ENCODE assay signal across 11 cellular contexts in the genomic region with DNA sequence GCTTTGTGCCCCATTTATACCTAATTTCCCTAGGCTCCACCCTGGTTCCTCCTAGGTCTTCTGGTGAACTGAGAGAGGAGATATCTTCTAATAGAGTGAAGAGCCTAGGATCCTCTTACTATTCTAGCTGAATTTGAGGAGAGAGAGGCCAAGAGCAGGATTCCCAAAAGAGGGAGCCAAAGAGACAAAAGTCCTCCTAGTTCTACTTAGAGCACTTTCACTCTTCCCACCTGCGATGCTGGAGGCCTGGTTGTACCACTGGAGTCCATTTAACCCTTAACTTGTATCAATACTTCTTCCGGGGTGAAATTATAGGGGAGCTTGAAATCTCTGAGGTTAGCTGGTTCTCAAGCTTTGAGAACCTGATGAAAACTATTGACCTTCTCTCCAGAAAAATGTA. TPM values are rescaled to one million over a fixed set of nuclear protein-coding genes. Genes with fewer than 3 reads are reported as not detected.
A peak's percentile ranks its signal among the peaks of the same experiment; 100 is the strongest.
DNase-seq lines count a peak whose midpoint lies in the region; ATAC-seq and TF ChIP-seq lines count a peak whose summit lies in the region.
"Had no signal": no experiment of that assay in that cellular context is flagged by ENCODE, and none has a peak within 500 bp of the region (broad histone marks: within the 10 kb centered on the region; RNA-seq: fewer than 3 reads in every experiment).

No MANE protein-coding gene starts in this region.

- CTCF ChIA-PET in SK-N-SH (lab: Yijun Ruan, JAX) = interaction anchor here (0.7 to 3.6 kb wide), 16 partner anchors 10 to 563 kb away, joined by 3 to 19 read pairs (median 3); no protein-coding TSS in a partner anchor

- ATAC-seq in SK-N-SH treated with all-trans-retinoic acid at 6 μM for 48 hours = no peak
- ATAC-seq in activated naive CD8-positive, alpha-beta T cell treated with anti-CD3 and anti-CD28 coated beads, Interleukin-2, amount 50 U/mL, for 24 hours = no peak
- ATAC-seq in left lung = no peak
- ATAC-seq: right cardiac atrium had no signal

- WGBS in SK-N-SH (ENCODE audit: low lambda C conversion rate) = 28% methylated on average over 2 of the region's 2 CpGs

- H3K9me3 ChIP-seq in SK-N-SH = no peaks in the 10 kb centered on the region
- H3K9me3 ChIP-seq in OCI-LY3 (ENCODE audit: insufficient read depth, low read length) = no peaks in the 10 kb centered on the region
- no peaks in the 10 kb centered on the region for H3K9me3 ChIP-seq in left lung
- H3K9me3 ChIP-seq: SJSA1 had no signal

- no peak overlapping the region for H3K4me3 Mint-ChIP-seq in type B pancreatic cell
- no peak overlapping the region for H3K4me3 Mint-ChIP-seq in activated naive CD8-positive, alpha-beta T cell treated with anti-CD3 and anti-CD28 coated beads, Interleukin-2, amount 50 U/mL, for 24 hours

- H3K4me1 Mint-ChIP-seq in type B pancreatic cell (ENCODE audit: unreplicated experiment) = peaks cover 1% of the 10 kb centered on the region
- H3K4me1 Mint-ChIP-seq in activated naive CD8-positive, alpha-beta T cell treated with anti-CD3 and anti-CD28 coated beads, Interleukin-2, amount 50 U/mL, for 24 hours = peaks cover 8% of the 10 kb centered on the region

- H3K27ac Mint-ChIP-seq in type B pancreatic cell = no peak overlapping the region
- no peak overlapping the region for H3K27ac Mint-ChIP-seq in activated naive CD8-positive, alpha-beta T cell treated with anti-CD3 and anti-CD28 coated beads, Interleukin-2, amount 50 U/mL, for 24 hours

- H3K36me3 Mint-ChIP-seq in type B pancreatic cell = no peaks in the 10 kb centered on the region
- no peaks in the 10 kb centered on the region for H3K36me3 Mint-ChIP-seq in activated naive CD8-positive, alpha-beta T cell treated with anti-CD3 and anti-CD28 coated beads, Interleukin-2, amount 50 U/mL, for 24 hours (ENCODE audit: low read depth)

- H4K20me1 ChIP-seq in SK-N-SH (ENCODE audit: insufficient read depth) = no peaks in the 10 kb centered on the region
- H4K20me1 ChIP-seq in OCI-LY3 (ENCODE audit: insufficient read depth, low read length) = no peaks in the 10 kb centered on the region

- TF ChIP-seq EP300 in SK-N-SH (IDR thresholded peaks at IDR 0.05; ENCODE audit: borderline replicate concordance in 1 of 2, low read depth in 1 of 2, low read length in 1 of 2) = no peak

- H3K4me2 ChIP-seq in SK-N-SH (no peak overlapping the region), OCI-LY3 (ENCODE audit: low read length) (no peak overlapping the region)

- H3K79me2 ChIP-seq in SK-N-SH (ENCODE audit: insufficient read depth) = peaks cover 25% of the 10 kb centered on the region
- peaks cover 12% of the 10 kb centered on the region for H3K79me2 ChIP-seq in OCI-LY3 (ENCODE audit: low read length)

- H3K36me3 ChIP-seq in SK-N-SH (replicated peaks in 1 of 2; ENCODE audit: control insufficient read depth in 1 of 2, insufficient read depth in 2 of 2, low read length in 1 of 2) (no peaks in the 10 kb centered on the region), OCI-LY3 (replicated peaks; ENCODE audit: low read depth, low read length) (no peaks in the 10 kb centered on the region), left lung (no peaks in the 10 kb centered on the region)
- H3K36me3 ChIP-seq: SJSA1 had no signal

- no peaks in the 10 kb centered on the region for H3K27me3 Mint-ChIP-seq in type B pancreatic cell
- H3K27me3 Mint-ChIP-seq in activated naive CD8-positive, alpha-beta T cell treated with anti-CD3 and anti-CD28 coated beads, Interleukin-2, amount 50 U/mL, for 24 hours = no peaks in the 10 kb centered on the region

- intact Hi-C loops in left lung (cut with DNase I) = loop anchor here in 1 of 2 donors (10.0 kb wide), 1 partner anchor 299 kb away; no protein-coding TSS in a partner anchor

- DNase-seq in SK-N-SH = no peak
- DNase-seq in fibroblast of gingiva (ENCODE audit: low read depth) = peak; percentile 41
- DNase-seq in superior temporal gyrus (ENCODE audit: extremely low spot score) = peak; percentile 75
- no peak for DNase-seq in type B pancreatic cell (ENCODE audit: extremely low spot score, unreplicated experiment)
- DNase-seq in activated naive CD8-positive, alpha-beta T cell treated with anti-CD3 and anti-CD28 coated beads, Interleukin-2, amount 50 U/mL, for 24 hours = no peak
- DNase-seq in left lung = no peak
- DNase-seq: activated naive CD4-positive, alpha-beta T cell; right cardiac atrium had no signal

- TF ChIP-seq CTCF in SK-N-SH (IDR thresholded peaks at IDR 0.05) (peak; percentile 53), OCI-LY3 (IDR thresholded peaks at IDR 0.05; ENCODE audit: low read depth, low read length) (peak; percentile 11; the same call in 1 of the 2 replicates), type B pancreatic cell (conservative IDR thresholded peaks at IDR 0.05) (no peak), left lung (IDR thresholded peaks at IDR 0.05) (no peak)

- H3F3A ChIP-seq in SK-N-SH (replicated peaks; ENCODE audit: insufficient read depth) = peaks cover 10% of the 10 kb centered on the region

- no peak overlapping the region for H3K9ac ChIP-seq in SK-N-SH
- no peak overlapping the region for H3K9ac ChIP-seq in OCI-LY3 (ENCODE audit: low read length)

- peak; percentile 58 for TF ChIP-seq RAD21 in SK-N-SH (IDR thresholded peaks at IDR 0.05; ENCODE audit: low read length)

- H3K27ac ChIP-seq in SK-N-SH (ENCODE audit: low read depth in 2 of 2, low read length in 1 of 2) = no peak overlapping the region
- no peak overlapping the region for H3K27ac ChIP-seq in OCI-LY3 (ENCODE audit: low read length)
- no peak overlapping the region for H3K27ac ChIP-seq in left lung
- H3K27ac ChIP-seq: SJSA1 had no signal

- POLR2A ChIA-PET in SK-N-SH (lab: Yijun Ruan, JAX) = no interaction called here

- no peaks in the 10 kb centered on the region for H3K9me2 ChIP-seq in SK-N-SH

- no peak overlapping the region for H3K4me3 ChIP-seq in SK-N-SH (ENCODE audit: low read depth in 2 of 2, low read length in 1 of 2)
- no peak overlapping the region for H3K4me3 ChIP-seq in OCI-LY3 (ENCODE audit: low read length)
- no peak overlapping the region for H3K4me3 ChIP-seq in left lung
- H3K4me3 ChIP-seq: SJSA1 had no signal

- H3K27me3 ChIP-seq in SK-N-SH (ENCODE audit: insufficient read depth) = no peaks in the 10 kb centered on the region
- H3K27me3 ChIP-seq in OCI-LY3 (ENCODE audit: low read depth, low read length) = no peaks in the 10 kb centered on the region
- H3K27me3 ChIP-seq in left lung = no peaks in the 10 kb centered on the region
- H3K27me3 ChIP-seq: SJSA1 had no signal

- H2AFZ ChIP-seq in SK-N-SH (ENCODE audit: low read depth) (no peak overlapping the region), OCI-LY3 (ENCODE audit: low read depth, low read length) (no peak overlapping the region)

- no peaks in the 10 kb centered on the region for H3K9me3 Mint-ChIP-seq in type B pancreatic cell
- no peaks in the 10 kb centered on the region for H3K9me3 Mint-ChIP-seq in activated naive CD8-positive, alpha-beta T cell treated with anti-CD3 and anti-CD28 coated beads, Interleukin-2, amount 50 U/mL, for 24 hours

- H3K4me1 ChIP-seq in SK-N-SH (ENCODE audit: control insufficient read depth in 1 of 2, insufficient read depth in 2 of 2, low read depth in 1 of 2, low read length in 1 of 2) = peaks cover 8 to 10% of the 10 kb centered on the region in 2 experiments; a peak in 3 of 4 replicates
- H3K4me1 ChIP-seq in OCI-LY3 (ENCODE audit: low read length) = peaks cover 16% of the 10 kb centered on the region
- H3K4me1 ChIP-seq in left lung = peaks cover 5 to 24% of the 10 kb centered on the region in 2 donors

TF ChIP-seq in SK-N-SH, 30 proteins besides CTCF, POLR2A, EP300 and RAD21:
- TF ChIP-seq SMC3 (IDR thresholded peaks at IDR 0.05; ENCODE audit: low read depth, low read length) = peak; percentile 52
- TF ChIP-seq, protein P1, sequence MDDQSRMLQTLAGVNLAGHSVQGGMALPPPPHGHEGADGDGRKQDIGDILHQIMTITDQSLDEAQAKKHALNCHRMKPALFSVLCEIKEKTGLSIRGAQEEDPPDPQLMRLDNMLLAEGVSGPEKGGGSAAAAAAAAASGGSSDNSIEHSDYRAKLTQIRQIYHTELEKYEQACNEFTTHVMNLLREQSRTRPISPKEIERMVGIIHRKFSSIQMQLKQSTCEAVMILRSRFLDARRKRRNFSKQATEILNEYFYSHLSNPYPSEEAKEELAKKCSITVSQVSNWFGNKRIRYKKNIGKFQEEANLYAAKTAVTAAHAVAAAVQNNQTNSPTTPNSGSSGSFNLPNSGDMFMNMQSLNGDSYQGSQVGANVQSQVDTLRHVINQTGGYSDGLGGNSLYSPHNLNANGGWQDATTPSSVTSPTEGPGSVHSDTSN (IDR thresholded peaks at IDR 0.05) = no peak

TF ChIP-seq in SK-N-SH treated with all-trans-retinoic acid at 6 μM for 48 hours, 23 proteins besides CTCF, POLR2A, EP300 and RAD21:
- TF ChIP-seq ARNTL (CRISPR knock-in tag; IDR thresholded peaks at IDR 0.05; ENCODE audit: borderline replicate concordance, low read depth) = no peak
- TF ChIP-seq ZC3H10 (CRISPR knock-in tag; IDR thresholded peaks at IDR 0.05) = no peak
- TF ChIP-seq PPARA (CRISPR knock-in tag; IDR thresholded peaks at IDR 0.05; ENCODE audit: borderline replicate concordance) = no peak

RNA-seq across cellular contexts. Expression of a gene that starts 3.4 kb away (rescaled TPM):
- 8.8 and 10.9 TPM in 2 replicates for polyA plus RNA-seq in SK-N-SH (2012; rRNA removed)
- 8.1 and 8.8 TPM in 2 replicates for polyA plus RNA-seq in SK-N-SH (2012; cell fraction: cytosol; rRNA removed)
- polyA plus RNA-seq in SK-N-SH (2012; cell fraction: nucleus; rRNA removed) = 12.1 and 17.7 TPM in 2 replicates
- total RNA-seq in type B pancreatic cell (ENCODE audit: low replicate concordance) (23.8 and 29.7 TPM in 2 replicates), left lung (10 to 100 TPM; 42.5 to 85.5 TPM)

RNA-seq across cellular contexts. Expression of a gene that starts 8.1 kb away (rescaled TPM):
- 0.05 TPM in 1 of 2 replicates, not detected in the other for polyA plus RNA-seq in SK-N-SH (2012; rRNA removed)
- polyA plus RNA-seq in SK-N-SH (2012; cell fraction: cytosol; rRNA removed) = 0.01 and 0.03 TPM in 2 replicates
- 0.02 and 0.18 TPM in 2 replicates for polyA plus RNA-seq in SK-N-SH (2012; cell fraction: nucleus; rRNA removed)
- total RNA-seq in type B pancreatic cell (ENCODE audit: low replicate concordance) (0.29 and 0.43 TPM in 2 replicates), left lung (under 1 TPM; 0.52 to 0.96 TPM)

Comparison
In these comparisons a context has a peak if more than half of its experiments do, and no peak if none do; other contexts are left out.
1. DNase-seq: peak in fibroblast of gingiva (single experiment) and superior temporal gyrus (single experiment); none in SK-N-SH (single experiment), type B pancreatic cell (single experiment), activated naive CD8-positive, alpha-beta T cell treated with anti-CD3 and anti-CD28 coated beads, Interleukin-2, amount 50 U/mL, for 24 hours (single experiment) and left lung (0 of 2).
2. CTCF ChIP-seq: peak in SK-N-SH (single experiment) and OCI-LY3 (single experiment); none in type B pancreatic cell (single experiment) and left lung (0 of 2).